In genomic region chr14:96797188-96797942, GRCh38 we compare ENCODE assay signal across 1 cellular context.
A peak's percentile ranks its signal among the peaks of the same experiment; 100 is the strongest.
TF ChIP-seq lines count a peak whose summit lies in the region.

A gene with protein sequence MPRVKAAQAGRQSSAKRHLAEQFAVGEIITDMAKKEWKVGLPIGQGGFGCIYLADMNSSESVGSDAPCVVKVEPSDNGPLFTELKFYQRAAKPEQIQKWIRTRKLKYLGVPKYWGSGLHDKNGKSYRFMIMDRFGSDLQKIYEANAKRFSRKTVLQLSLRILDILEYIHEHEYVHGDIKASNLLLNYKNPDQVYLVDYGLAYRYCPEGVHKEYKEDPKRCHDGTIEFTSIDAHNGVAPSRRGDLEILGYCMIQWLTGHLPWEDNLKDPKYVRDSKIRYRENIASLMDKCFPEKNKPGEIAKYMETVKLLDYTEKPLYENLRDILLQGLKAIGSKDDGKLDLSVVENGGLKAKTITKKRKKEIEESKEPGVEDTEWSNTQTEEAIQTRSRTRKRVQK (plus strand): TSS chr14:96797382. CDS start chr14:96833472, 36,090 bp downstream.

TF ChIP-seq in K562, 482 proteins besides CTCF, POLR2A, EP300 and RAD21 (continued from another document and continues in another):
- TF ChIP-seq, protein P1, sequence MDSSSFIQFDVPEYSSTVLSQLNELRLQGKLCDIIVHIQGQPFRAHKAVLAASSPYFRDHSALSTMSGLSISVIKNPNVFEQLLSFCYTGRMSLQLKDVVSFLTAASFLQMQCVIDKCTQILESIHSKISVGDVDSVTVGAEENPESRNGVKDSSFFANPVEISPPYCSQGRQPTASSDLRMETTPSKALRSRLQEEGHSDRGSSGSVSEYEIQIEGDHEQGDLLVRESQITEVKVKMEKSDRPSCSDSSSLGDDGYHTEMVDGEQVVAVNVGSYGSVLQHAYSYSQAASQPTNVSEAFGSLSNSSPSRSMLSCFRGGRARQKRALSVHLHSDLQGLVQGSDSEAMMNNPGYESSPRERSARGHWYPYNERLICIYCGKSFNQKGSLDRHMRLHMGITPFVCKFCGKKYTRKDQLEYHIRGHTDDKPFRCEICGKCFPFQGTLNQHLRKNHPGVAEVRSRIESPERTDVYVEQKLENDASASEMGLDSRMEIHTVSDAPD (CRISPR knock-in tag; IDR thresholded peaks at IDR 0.05): no peak
- no peak for TF ChIP-seq OTX1 (CRISPR knock-in tag; IDR thresholded peaks at IDR 0.05)
- no peak for TF ChIP-seq TRIM25 (IDR thresholded peaks at IDR 0.05; ENCODE audit: borderline replicate concordance)
- TF ChIP-seq TRIM28 (IDR thresholded peaks at IDR 0.05): no peak
- no peak for TF ChIP-seq REST (CRISPR knock-in tag; IDR thresholded peaks at IDR 0.05; ENCODE audit: low read depth)
- TF ChIP-seq BRF2 (IDR thresholded peaks at IDR 0.05; ENCODE audit: borderline replicate concordance, insufficient read depth, insufficient read length): no peak
- TF ChIP-seq HLTF (IDR thresholded peaks at IDR 0.05): no peak
- TF ChIP-seq, protein P2, sequence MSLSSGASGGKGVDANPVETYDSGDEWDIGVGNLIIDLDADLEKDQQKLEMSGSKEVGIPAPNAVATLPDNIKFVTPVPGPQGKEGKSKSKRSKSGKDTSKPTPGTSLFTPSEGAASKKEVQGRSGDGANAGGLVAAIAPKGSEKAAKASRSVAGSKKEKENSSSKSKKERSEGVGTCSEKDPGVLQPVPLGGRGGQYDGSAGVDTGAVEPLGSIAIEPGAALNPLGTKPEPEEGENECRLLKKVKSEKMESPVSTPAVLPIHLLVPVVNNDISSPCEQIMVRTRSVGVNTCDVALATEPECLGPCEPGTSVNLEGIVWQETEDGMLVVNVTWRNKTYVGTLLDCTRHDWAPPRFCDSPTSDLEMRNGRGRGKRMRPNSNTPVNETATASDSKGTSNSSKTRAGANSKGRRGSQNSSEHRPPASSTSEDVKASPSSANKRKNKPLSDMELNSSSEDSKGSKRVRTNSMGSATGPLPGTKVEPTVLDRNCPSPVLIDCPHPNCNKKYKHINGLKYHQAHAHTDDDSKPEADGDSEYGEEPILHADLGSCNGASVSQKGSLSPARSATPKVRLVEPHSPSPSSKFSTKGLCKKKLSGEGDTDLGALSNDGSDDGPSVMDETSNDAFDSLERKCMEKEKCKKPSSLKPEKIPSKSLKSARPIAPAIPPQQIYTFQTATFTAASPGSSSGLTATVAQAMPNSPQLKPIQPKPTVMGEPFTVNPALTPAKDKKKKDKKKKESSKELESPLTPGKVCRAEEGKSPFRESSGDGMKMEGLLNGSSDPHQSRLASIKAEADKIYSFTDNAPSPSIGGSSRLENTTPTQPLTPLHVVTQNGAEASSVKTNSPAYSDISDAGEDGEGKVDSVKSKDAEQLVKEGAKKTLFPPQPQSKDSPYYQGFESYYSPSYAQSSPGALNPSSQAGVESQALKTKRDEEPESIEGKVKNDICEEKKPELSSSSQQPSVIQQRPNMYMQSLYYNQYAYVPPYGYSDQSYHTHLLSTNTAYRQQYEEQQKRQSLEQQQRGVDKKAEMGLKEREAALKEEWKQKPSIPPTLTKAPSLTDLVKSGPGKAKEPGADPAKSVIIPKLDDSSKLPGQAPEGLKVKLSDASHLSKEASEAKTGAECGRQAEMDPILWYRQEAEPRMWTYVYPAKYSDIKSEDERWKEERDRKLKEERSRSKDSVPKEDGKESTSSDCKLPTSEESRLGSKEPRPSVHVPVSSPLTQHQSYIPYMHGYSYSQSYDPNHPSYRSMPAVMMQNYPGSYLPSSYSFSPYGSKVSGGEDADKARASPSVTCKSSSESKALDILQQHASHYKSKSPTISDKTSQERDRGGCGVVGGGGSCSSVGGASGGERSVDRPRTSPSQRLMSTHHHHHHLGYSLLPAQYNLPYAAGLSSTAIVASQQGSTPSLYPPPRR (CRISPR knock-in tag; IDR thresholded peaks at IDR 0.05; ENCODE audit: borderline replicate concordance): no peak
- no peak for TF ChIP-seq KLF16 (IDR thresholded peaks at IDR 0.05)
- no peak for TF ChIP-seq RBM15 (IDR thresholded peaks at IDR 0.05; ENCODE audit: insufficient read depth, low read length)
- TF ChIP-seq ZNF512 (tag; IDR thresholded peaks at IDR 0.05): no peak
- TF ChIP-seq, protein P3, sequence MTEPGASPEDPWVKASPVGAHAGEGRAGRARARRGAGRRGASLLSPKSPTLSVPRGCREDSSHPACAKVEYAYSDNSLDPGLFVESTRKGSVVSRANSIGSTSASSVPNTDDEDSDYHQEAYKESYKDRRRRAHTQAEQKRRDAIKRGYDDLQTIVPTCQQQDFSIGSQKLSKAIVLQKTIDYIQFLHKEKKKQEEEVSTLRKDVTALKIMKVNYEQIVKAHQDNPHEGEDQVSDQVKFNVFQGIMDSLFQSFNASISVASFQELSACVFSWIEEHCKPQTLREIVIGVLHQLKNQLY (CRISPR knock-in tag; conservative IDR thresholded peaks at IDR 0.05): no peak
- TF ChIP-seq TEAD2 (tag; IDR thresholded peaks at IDR 0.05): no peak
- TF ChIP-seq MAZ (CRISPR knock-in tag; conservative IDR thresholded peaks at IDR 0.05 in 1 of 2, IDR thresholded peaks at IDR 0.05 in 1 of 2): peak; percentile 50 to 66; a peak in 3 of 4 replicates
- no peak for TF ChIP-seq HMG20B (CRISPR knock-in tag; IDR thresholded peaks at IDR 0.05)
- TF ChIP-seq HOXB6 (CRISPR knock-in tag; IDR thresholded peaks at IDR 0.05; ENCODE audit: borderline replicate concordance): no peak
- no peak for TF ChIP-seq NFRKB (IDR thresholded peaks at IDR 0.05; ENCODE audit: low read depth)
- TF ChIP-seq, protein P4, sequence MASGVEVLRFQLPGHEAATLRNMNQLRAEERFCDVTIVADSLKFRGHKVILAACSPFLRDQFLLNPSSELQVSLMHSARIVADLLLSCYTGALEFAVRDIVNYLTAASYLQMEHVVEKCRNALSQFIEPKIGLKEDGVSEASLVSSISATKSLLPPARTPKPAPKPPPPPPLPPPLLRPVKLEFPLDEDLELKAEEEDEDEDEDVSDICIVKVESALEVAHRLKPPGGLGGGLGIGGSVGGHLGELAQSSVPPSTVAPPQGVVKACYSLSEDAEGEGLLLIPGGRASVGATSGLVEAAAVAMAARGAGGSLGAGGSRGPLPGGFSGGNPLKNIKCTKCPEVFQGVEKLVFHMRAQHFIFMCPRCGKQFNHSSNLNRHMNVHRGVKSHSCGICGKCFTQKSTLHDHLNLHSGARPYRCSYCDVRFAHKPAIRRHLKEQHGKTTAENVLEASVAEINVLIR (CRISPR knock-in tag; IDR thresholded peaks at IDR 0.05): peak; percentile 55; the same call in 1 of the 2 replicates
- no peak for TF ChIP-seq PURB (CRISPR knock-in tag; IDR thresholded peaks at IDR 0.05; ENCODE audit: low read depth)
- TF ChIP-seq NCOA2 (IDR thresholded peaks at IDR 0.05; ENCODE audit: partially characterized antibody in 2 of 2): no peak
- peak; percentile 71 for TF ChIP-seq CREB1 (IDR thresholded peaks at IDR 0.05)
- peak; percentile 49 for TF ChIP-seq CREB1 (CRISPR knock-in tag; IDR thresholded peaks at IDR 0.05)
- TF ChIP-seq XRCC3 (IDR thresholded peaks at IDR 0.05): no peak
- TF ChIP-seq HMGXB4 (CRISPR knock-in tag; IDR thresholded peaks at IDR 0.05): no peak
- TF ChIP-seq TFAM (CRISPR knock-in tag; conservative IDR thresholded peaks at IDR 0.05): no peak
- no peak for TF ChIP-seq ARID2 (IDR thresholded peaks at IDR 0.05)
- TF ChIP-seq, protein P5, sequence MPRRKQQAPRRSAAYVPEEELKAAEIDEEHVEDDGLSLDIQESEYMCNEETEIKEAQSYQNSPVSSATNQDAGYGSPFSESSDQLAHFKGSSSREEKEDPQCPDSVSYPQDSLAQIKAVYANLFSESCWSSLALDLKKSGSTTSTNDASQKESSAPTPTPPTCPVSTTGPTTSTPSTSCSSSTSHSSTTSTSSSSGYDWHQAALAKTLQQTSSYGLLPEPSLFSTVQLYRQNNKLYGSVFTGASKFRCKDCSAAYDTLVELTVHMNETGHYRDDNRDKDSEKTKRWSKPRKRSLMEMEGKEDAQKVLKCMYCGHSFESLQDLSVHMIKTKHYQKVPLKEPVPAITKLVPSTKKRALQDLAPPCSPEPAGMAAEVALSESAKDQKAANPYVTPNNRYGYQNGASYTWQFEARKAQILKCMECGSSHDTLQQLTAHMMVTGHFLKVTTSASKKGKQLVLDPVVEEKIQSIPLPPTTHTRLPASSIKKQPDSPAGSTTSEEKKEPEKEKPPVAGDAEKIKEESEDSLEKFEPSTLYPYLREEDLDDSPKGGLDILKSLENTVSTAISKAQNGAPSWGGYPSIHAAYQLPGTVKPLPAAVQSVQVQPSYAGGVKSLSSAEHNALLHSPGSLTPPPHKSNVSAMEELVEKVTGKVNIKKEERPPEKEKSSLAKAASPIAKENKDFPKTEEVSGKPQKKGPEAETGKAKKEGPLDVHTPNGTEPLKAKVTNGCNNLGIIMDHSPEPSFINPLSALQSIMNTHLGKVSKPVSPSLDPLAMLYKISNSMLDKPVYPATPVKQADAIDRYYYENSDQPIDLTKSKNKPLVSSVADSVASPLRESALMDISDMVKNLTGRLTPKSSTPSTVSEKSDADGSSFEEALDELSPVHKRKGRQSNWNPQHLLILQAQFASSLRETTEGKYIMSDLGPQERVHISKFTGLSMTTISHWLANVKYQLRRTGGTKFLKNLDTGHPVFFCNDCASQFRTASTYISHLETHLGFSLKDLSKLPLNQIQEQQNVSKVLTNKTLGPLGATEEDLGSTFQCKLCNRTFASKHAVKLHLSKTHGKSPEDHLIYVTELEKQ (CRISPR knock-in tag; IDR thresholded peaks at IDR 0.05): no peak
- peak; percentile 36; the same call in 1 of the 2 replicates for TF ChIP-seq ESRRA (IDR thresholded peaks at IDR 0.05; ENCODE audit: borderline replicate concordance, low read depth)
- no peak for TF ChIP-seq RBM17 (IDR thresholded peaks at IDR 0.05; ENCODE audit: borderline replicate concordance, low read depth, low read length)
- peak in 2 of 3 experiments; percentile 45 to 73 for TF ChIP-seq YY1 (IDR thresholded peaks at IDR 0.05; ENCODE audit: borderline replicate concordance in 1 of 3, control insufficient read depth in 1 of 3, extremely low read depth in 1 of 3, insufficient read depth in 3 of 3, insufficient read length in 1 of 3, insufficient replicate concordance in 2 of 3, low read depth in 1 of 3, low read length in 2 of 3)
- TF ChIP-seq ZNF324 (CRISPR knock-in tag; IDR thresholded peaks at IDR 0.05): no peak
- no peak for TF ChIP-seq SPI1 (IDR thresholded peaks at IDR 0.05; ENCODE audit: borderline replicate concordance, low read depth, low read length)
